22 cellular contexts compared by ENCODE assay signal in the genomic region with DNA sequence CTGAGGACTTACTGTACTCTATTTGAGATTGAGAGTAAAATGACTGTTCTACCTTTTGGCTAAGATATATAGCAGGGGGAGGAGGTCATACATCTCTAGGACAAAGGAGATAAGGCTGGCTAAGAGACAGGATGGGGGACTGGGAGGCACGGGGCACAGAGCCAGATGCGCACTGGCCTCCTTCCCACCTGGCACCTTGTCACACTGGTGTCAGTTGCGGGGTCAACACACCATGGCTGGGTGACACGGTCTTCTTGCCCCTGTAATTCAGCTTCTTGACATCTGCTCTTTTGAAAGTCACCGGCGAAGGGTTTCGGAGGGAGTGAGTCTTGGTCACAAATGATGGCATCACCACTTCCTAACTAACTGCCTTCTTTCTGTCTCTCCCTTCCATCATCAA.
"Had no signal": no experiment of that assay in that cellular context is flagged by ENCODE, and none has a peak within 500 bp of the region (broad histone marks: within the 10 kb centered on the region; RNA-seq: fewer than 3 reads in every experiment).

No MANE protein-coding gene starts in this region.

- H3K36me3 ChIP-seq: heart right ventricle, neural progenitor cell, neutrophil, ovary, suprapubic skin, tibial nerve had no signal

- H3K4me1 ChIP-seq: neural progenitor cell, suprapubic skin, tibial nerve had no signal

- H3K4me3 ChIP-seq: heart right ventricle, hepatocyte, lung, neural progenitor cell, ovary, skin epidermis, suprapubic skin, tibial nerve had no signal

- H3K27me3 ChIP-seq: hepatocyte, neural progenitor cell, neutrophil, ovary, tibial nerve had no signal

- DNase-seq: islet precursor cell; mesendoderm; naive B cell; natural killer cell; nephron progenitor cell; occipital lobe; ovary; stimulated activated CD4-positive, alpha-beta T cell treated with anti-CD3 and anti-CD28 coated beads, Interleukin-12 subunit alpha, Interleukin-12 subunit beta, amount 100 ng/mL, for 4 hours; stimulated activated CD4-positive, alpha-beta T cell treated with anti-CD3 and anti-CD28 coated beads, Interleukin-15, amount 100 ng/mL, for 24 hours; stimulated activated CD4-positive, alpha-beta T cell treated with anti-CD3 and anti-CD28 coated beads, Interleukin-4, amount 100 ng/mL, for 24 hours; stimulated activated naive CD4-positive, alpha-beta T cell had no signal

- ATAC-seq: left lobe of liver; natural killer cell; sciatic nerve; stimulated activated effector memory CD8-positive, alpha-beta T cell treated with anti-CD3 and anti-CD28 coated beads, Interleukin-12 subunit alpha, Interleukin-12 subunit beta, amount 100 ng/mL, for 72 hours had no signal

- H3K9me3 ChIP-seq: neutrophil, ovary, suprapubic skin had no signal

- H3K27ac ChIP-seq: heart right ventricle, hepatocyte, neural progenitor cell, neutrophil, ovary, skin epidermis, suprapubic skin, tibial nerve had no signal
